Comparison of ENCODE assay signal across 1 cellular context in the genomic region with DNA sequence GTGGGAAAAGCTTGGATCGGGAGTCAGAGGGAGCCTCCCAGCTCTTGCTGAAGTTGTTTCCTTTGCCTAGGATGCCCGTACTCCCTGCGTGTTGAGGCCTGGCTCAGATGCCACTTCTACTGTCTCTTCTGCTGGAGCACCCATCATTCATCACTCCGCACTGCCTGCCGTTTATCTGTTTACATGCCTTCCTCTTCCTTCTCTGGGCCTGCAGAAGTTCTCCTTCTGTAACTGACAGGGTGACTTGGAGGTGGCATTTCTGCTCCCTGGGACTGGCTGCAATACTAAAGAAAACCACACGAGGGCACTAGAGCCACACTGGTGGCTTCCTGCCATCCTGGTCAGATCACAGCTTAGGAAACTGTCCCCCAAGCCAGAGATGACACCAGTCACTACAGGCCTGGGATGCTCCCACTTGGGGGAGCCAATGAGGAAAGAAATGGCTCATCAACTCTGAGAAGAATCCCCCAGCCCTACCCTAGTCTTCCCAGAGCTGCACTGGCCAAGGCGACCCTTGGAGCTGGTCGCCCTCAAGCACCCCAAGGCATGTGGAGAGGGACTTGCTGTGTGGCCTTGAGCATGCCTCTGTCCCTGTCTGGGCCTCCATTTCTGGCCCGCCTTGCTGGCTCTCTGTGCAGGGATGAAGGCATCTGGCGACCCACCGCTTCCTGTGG.
A peak's percentile ranks its signal among the peaks of the same experiment; 100 is the strongest.
TF ChIP-seq lines count a peak whose summit lies in the region.

No MANE protein-coding gene starts in this region.

TF ChIP-seq in K562, 482 proteins besides CTCF, POLR2A, EP300 and RAD21 (continued from another document):
- TF ChIP-seq HDGF (IDR thresholded peaks at IDR 0.05), result peak; percentile 91
- 0 out of 2 replicates have a peak, but pooled peaks have one; percentile 43 for TF ChIP-seq ZFP1 (CRISPR knock-in tag; IDR thresholded peaks at IDR 0.05)
- TF ChIP-seq ZSCAN29 (IDR thresholded peaks at IDR 0.05), result no peak
- TF ChIP-seq ZNF24 (IDR thresholded peaks at IDR 0.05), result peak; percentile 75; the same call in 1 of the 2 replicates
- TF ChIP-seq KLF10 (CRISPR knock-in tag; IDR thresholded peaks at IDR 0.05), result no peak
- TF ChIP-seq MYC (IDR thresholded peaks at IDR 0.05; ENCODE audit: low read depth, low read length), result 0 out of 2 replicates have a peak, but pooled peaks have one; percentile 46
- TF ChIP-seq MYC (CRISPR knock-in tag; IDR thresholded peaks at IDR 0.05; ENCODE audit: borderline replicate concordance, low read depth), result no peak
- TF ChIP-seq ARNT (IDR thresholded peaks at IDR 0.05), result peak in 1 of 2 experiments; percentile 75; a peak in 1 of 4 replicates
- TF ChIP-seq ZSCAN32 (CRISPR knock-in tag; IDR thresholded peaks at IDR 0.05), result 0 out of 2 replicates have a peak, but pooled peaks have one; percentile 20
- TF ChIP-seq TOE1 (IDR thresholded peaks at IDR 0.05; ENCODE audit: borderline replicate concordance), result peak; percentile 42; the same call in 1 of the 2 replicates
- no peak for TF ChIP-seq TOE1 (CRISPR knock-in tag; IDR thresholded peaks at IDR 0.05; ENCODE audit: borderline replicate concordance, low read depth)
- TF ChIP-seq ZNF354B (CRISPR knock-in tag; IDR thresholded peaks at IDR 0.05), result 0 out of 2 replicates have a peak, but pooled peaks have one; percentile 44
- TF ChIP-seq, protein P1, sequence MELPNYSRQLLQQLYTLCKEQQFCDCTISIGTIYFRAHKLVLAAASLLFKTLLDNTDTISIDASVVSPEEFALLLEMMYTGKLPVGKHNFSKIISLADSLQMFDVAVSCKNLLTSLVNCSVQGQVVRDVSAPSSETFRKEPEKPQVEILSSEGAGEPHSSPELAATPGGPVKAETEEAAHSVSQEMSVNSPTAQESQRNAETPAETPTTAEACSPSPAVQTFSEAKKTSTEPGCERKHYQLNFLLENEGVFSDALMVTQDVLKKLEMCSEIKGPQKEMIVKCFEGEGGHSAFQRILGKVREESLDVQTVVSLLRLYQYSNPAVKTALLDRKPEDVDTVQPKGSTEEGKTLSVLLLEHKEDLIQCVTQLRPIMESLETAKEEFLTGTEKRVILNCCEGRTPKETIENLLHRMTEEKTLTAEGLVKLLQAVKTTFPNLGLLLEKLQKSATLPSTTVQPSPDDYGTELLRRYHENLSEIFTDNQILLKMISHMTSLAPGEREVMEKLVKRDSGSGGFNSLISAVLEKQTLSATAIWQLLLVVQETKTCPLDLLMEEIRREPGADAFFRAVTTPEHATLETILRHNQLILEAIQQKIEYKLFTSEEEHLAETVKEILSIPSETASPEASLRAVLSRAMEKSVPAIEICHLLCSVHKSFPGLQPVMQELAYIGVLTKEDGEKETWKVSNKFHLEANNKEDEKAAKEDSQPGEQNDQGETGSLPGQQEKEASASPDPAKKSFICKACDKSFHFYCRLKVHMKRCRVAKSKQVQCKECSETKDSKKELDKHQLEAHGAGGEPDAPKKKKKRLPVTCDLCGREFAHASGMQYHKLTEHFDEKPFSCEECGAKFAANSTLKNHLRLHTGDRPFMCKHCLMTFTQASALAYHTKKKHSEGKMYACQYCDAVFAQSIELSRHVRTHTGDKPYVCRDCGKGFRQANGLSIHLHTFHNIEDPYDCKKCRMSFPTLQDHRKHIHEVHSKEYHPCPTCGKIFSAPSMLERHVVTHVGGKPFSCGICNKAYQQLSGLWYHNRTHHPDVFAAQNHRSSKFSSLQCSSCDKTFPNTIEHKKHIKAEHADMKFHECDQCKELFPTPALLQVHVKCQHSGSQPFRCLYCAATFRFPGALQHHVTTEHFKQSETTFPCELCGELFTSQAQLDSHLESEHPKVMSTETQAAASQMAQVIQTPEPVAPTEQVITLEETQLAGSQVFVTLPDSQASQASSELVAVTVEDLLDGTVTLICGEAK (IDR thresholded peaks at IDR 0.05), result no peak
- TF ChIP-seq, protein P1 (CRISPR knock-in tag; IDR thresholded peaks at IDR 0.05), result no peak
- peak in 2 of 3 experiments; percentile 43 to 49 for TF ChIP-seq YY1 (IDR thresholded peaks at IDR 0.05; ENCODE audit: borderline replicate concordance in 1 of 3, control insufficient read depth in 1 of 3, extremely low read depth in 1 of 3, insufficient read depth in 3 of 3, insufficient read length in 1 of 3, insufficient replicate concordance in 2 of 3, low read depth in 1 of 3, low read length in 2 of 3)
- TF ChIP-seq, protein P2, sequence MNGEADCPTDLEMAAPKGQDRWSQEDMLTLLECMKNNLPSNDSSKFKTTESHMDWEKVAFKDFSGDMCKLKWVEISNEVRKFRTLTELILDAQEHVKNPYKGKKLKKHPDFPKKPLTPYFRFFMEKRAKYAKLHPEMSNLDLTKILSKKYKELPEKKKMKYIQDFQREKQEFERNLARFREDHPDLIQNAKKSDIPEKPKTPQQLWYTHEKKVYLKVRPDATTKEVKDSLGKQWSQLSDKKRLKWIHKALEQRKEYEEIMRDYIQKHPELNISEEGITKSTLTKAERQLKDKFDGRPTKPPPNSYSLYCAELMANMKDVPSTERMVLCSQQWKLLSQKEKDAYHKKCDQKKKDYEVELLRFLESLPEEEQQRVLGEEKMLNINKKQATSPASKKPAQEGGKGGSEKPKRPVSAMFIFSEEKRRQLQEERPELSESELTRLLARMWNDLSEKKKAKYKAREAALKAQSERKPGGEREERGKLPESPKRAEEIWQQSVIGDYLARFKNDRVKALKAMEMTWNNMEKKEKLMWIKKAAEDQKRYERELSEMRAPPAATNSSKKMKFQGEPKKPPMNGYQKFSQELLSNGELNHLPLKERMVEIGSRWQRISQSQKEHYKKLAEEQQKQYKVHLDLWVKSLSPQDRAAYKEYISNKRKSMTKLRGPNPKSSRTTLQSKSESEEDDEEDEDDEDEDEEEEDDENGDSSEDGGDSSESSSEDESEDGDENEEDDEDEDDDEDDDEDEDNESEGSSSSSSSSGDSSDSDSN (IDR thresholded peaks at IDR 0.05; ENCODE audit: borderline replicate concordance in 1 of 2, low read depth in 2 of 2, low read length in 2 of 2), result 0 out of 4 replicates have a peak, but pooled peaks of 1 of the 2 experiments have one; percentile 41
- 0 out of 2 replicates have a peak, but pooled peaks have one; percentile 60 for TF ChIP-seq SP1 (CRISPR knock-in tag; IDR thresholded peaks at IDR 0.05)
- TF ChIP-seq KDM2B (CRISPR knock-in tag; IDR thresholded peaks at IDR 0.05), result no peak
- peak; percentile 93 for TF ChIP-seq MECOM (CRISPR knock-in tag; IDR thresholded peaks at IDR 0.05)
- TF ChIP-seq, protein P3, sequence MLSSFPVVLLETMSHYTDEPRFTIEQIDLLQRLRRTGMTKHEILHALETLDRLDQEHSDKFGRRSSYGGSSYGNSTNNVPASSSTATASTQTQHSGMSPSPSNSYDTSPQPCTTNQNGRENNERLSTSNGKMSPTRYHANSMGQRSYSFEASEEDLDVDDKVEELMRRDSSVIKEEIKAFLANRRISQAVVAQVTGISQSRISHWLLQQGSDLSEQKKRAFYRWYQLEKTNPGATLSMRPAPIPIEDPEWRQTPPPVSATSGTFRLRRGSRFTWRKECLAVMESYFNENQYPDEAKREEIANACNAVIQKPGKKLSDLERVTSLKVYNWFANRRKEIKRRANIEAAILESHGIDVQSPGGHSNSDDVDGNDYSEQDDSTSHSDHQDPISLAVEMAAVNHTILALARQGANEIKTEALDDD (IDR thresholded peaks at IDR 0.05), result peak; percentile 39; the same call in 1 of the 2 replicates
